In genomic region chr19:37905936-37906867, GRCh38 we compare ENCODE assay signal across 1 cellular context.
A peak's percentile ranks its signal among the peaks of the same experiment; 100 is the strongest.
TF ChIP-seq lines count a peak whose summit lies in the region.

Gene WDR87, minus strand, starts transcription at chr19:37906594. Its CDS starts 8,355 bp downstream, at chr19:37898239.

TF ChIP-seq in HepG2, 621 proteins besides CTCF, POLR2A, EP300 and RAD21 (continued from another document and continues in another):
- no peak for TF ChIP-seq ZNF280B (CRISPR knock-in tag; IDR thresholded peaks at IDR 0.05; ENCODE audit: borderline replicate concordance)
- no peak for TF ChIP-seq MTF2 (CRISPR knock-in tag; IDR thresholded peaks at IDR 0.05; ENCODE audit: borderline replicate concordance)
- peak; percentile 11; the same call in 1 of the 2 replicates for TF ChIP-seq KLF15 (CRISPR knock-in tag; IDR thresholded peaks at IDR 0.05; ENCODE audit: borderline replicate concordance)
- no peak for TF ChIP-seq ATF7-NPFF (CRISPR knock-in tag; IDR thresholded peaks at IDR 0.05; ENCODE audit: low read depth)
- TF ChIP-seq TEAD2 (CRISPR knock-in tag; IDR thresholded peaks at IDR 0.05), result no peak
- TF ChIP-seq ZSCAN5A (CRISPR knock-in tag; IDR thresholded peaks at IDR 0.05; ENCODE audit: borderline replicate concordance), result no peak
- TF ChIP-seq HNRNPLL (IDR thresholded peaks at IDR 0.05; ENCODE audit: low read depth, low read length, poor library complexity, severe bottlenecking), result no peak
- TF ChIP-seq ZNF660 (CRISPR knock-in tag; IDR thresholded peaks at IDR 0.05; ENCODE audit: borderline replicate concordance, low read depth), result no peak
- no peak; the same call in 1 of the 2 replicates for TF ChIP-seq KLF13 (CRISPR knock-in tag; IDR thresholded peaks at IDR 0.05)
- no peak for TF ChIP-seq KAT7 (CRISPR knock-in tag; IDR thresholded peaks at IDR 0.05; ENCODE audit: borderline replicate concordance)
- TF ChIP-seq CBX2 (IDR thresholded peaks at IDR 0.05; ENCODE audit: low read depth, low read length), result no peak
- TF ChIP-seq CBX2 (CRISPR knock-in tag; IDR thresholded peaks at IDR 0.05; ENCODE audit: low read depth), result no peak
- peak; percentile 12; the same call in 1 of the 2 replicates for TF ChIP-seq NCOR1 (IDR thresholded peaks at IDR 0.05; ENCODE audit: borderline replicate concordance, low read length)
- TF ChIP-seq ZNF276 (CRISPR knock-in tag; IDR thresholded peaks at IDR 0.05; ENCODE audit: low read depth), result 0 out of 2 replicates have a peak, but pooled peaks have one; percentile 50
- TF ChIP-seq HMG20B (CRISPR knock-in tag; conservative IDR thresholded peaks at IDR 0.05), result 0 out of 2 replicates have a peak, but pooled peaks have one; percentile 26
- 0 out of 2 replicates have a peak, but pooled peaks have one; percentile 31 for TF ChIP-seq ATF6 (CRISPR knock-in tag; conservative IDR thresholded peaks at IDR 0.05)
- no peak for TF ChIP-seq MED13 (CRISPR knock-in tag; IDR thresholded peaks at IDR 0.05)
- no peak for TF ChIP-seq ZBTB40 (IDR thresholded peaks at IDR 0.05)
- TF ChIP-seq ZBTB40 (CRISPR knock-in tag; IDR thresholded peaks at IDR 0.05), result peak; percentile 17; the same call in 1 of the 2 replicates
- TF ChIP-seq CREB1 (IDR thresholded peaks at IDR 0.05), result no peak
- 0 out of 2 replicates have a peak, but pooled peaks have one; percentile 29 for TF ChIP-seq CREB1 (CRISPR knock-in tag; IDR thresholded peaks at IDR 0.05)
- TF ChIP-seq ZNF678 (CRISPR knock-in tag; IDR thresholded peaks at IDR 0.05), result no peak
- TF ChIP-seq ZNF766 (CRISPR knock-in tag; IDR thresholded peaks at IDR 0.05; ENCODE audit: borderline replicate concordance), result peak; percentile 22; the same call in 1 of the 2 replicates
- peak; percentile 86 for TF ChIP-seq ZNF430 (CRISPR knock-in tag; IDR thresholded peaks at IDR 0.05)
- no peak for TF ChIP-seq ZNF18 (CRISPR knock-in tag; IDR thresholded peaks at IDR 0.05; ENCODE audit: insufficient replicate concordance)
- TF ChIP-seq HNRNPUL1 (IDR thresholded peaks at IDR 0.05; ENCODE audit: low read depth, low read length), result no peak
- TF ChIP-seq ZNF770 (CRISPR knock-in tag; IDR thresholded peaks at IDR 0.05), result no peak; the same call in 1 of the 2 replicates
- TF ChIP-seq HBP1 (CRISPR knock-in tag; IDR thresholded peaks at IDR 0.05; ENCODE audit: low read depth), result no peak
- TF ChIP-seq PRMT3 (CRISPR knock-in tag; IDR thresholded peaks at IDR 0.05; ENCODE audit: borderline replicate concordance, low read depth), result no peak
- TF ChIP-seq ZNF782 (CRISPR knock-in tag; IDR thresholded peaks at IDR 0.05; ENCODE audit: borderline replicate concordance), result no peak
- TF ChIP-seq PBX2 (CRISPR knock-in tag; IDR thresholded peaks at IDR 0.05), result no peak
- TF ChIP-seq SNAI1 (CRISPR knock-in tag; IDR thresholded peaks at IDR 0.05; ENCODE audit: borderline replicate concordance), result peak; percentile 41; the same call in 1 of the 2 replicates
